In the genomic region with DNA sequence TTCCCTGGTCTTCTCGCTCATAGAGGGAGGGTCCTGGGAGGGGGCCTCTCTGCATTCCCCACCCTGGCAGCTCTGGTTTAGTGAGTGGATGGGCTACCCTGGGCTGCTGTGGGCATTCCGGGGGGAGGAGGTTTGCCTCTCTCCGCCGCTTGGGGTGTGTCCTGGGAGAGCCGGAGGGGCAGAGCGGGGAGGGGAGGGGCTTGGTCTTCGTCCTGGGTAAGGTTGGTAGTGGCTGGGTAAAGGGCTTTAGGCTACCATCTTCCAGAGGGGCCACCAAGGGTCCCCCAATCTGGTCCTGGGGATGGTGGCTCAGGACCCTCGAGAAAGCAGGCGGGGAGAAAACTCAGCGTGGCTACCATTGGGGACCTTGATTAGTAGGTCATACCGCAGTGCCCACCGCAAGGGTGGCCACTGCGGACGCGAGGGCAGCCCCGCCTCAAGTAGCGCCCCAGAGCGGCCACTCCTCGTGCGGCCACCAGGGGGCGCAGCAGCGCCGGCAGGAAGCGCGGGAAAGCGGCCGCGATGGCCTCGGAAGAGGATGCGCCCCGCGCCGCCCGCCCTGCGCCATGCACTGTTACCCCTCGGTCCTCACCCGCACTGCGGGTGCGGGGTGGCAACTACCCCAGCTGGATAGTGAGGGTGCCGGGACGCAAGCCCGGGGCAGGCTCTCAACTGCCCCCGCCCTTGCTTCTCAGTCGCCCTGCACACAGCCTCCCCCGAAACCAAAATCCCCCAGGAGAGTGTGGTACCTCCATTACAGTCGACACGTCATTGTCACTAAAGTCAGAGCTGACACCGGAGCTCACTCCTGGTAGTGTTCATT, we compare ENCODE assay signal across 8 cellular contexts. TPM values are rescaled to one million over a fixed set of nuclear protein-coding genes. Genes with fewer than 3 reads are reported as not detected.
A peak's percentile ranks its signal among the peaks of the same experiment; 100 is the strongest.
DNase-seq lines count a peak whose midpoint lies in the region; ATAC-seq, FAIRE-seq and TF ChIP-seq lines count a peak whose summit lies in the region.

No MANE protein-coding gene starts in this region.

- TF ChIP-seq CTCF in Calu3 (IDR thresholded peaks at IDR 0.05; ENCODE audit: unreplicated experiment) (peak; percentile 89), RWPE1 (conservative IDR thresholded peaks at IDR 0.05; ENCODE audit: low read depth) (peak; percentile 96), progenitor cell of endocrine pancreas (IDR thresholded peaks at IDR 0.05; ENCODE audit: unreplicated experiment) (peak; percentile 98)

- DNase-seq in Calu3: peak; percentile 58
- peak; percentile 20 for DNase-seq in HT1080 (ENCODE audit: low read depth)
- peak; percentile 51 for DNase-seq in RWPE1 (ENCODE audit: low spot score)
- peak; percentile 88 for DNase-seq in activated effector memory CD4-positive, alpha-beta T cell treated with anti-CD3 and anti-CD28 coated beads, Interleukin-2, amount 50 U/mL, for 16 hours
- peak; percentile 77 for DNase-seq in Right ventricle myocardium superior
- DNase-seq in progenitor cell of endocrine pancreas (ENCODE audit: low spot score, unreplicated experiment): peak; percentile 58
- DNase-seq in urothelium cell line (ENCODE audit: low spot score): peak; percentile 81

- BruUV-seq in Calu3 (replicated peaks; lab: Mats Ljungman, UMichigan): no TSS peak

- no peak overlapping the region for H3K27ac ChIP-seq in RWPE1

- H3K4me3 Mint-ChIP-seq in Calu3 (ENCODE audit: low read depth, unreplicated experiment) (peak overlapping the region; percentile 50), progenitor cell of endocrine pancreas (ENCODE audit: low read depth) (peak overlapping the region; percentile 38)

- H3K27me3 Mint-ChIP-seq in Calu3 (ENCODE audit: unreplicated experiment): peaks cover 23% of the 10 kb centered on the region
- H3K27me3 Mint-ChIP-seq in progenitor cell of endocrine pancreas: peaks cover 21% of the 10 kb centered on the region

- H3K4me1 Mint-ChIP-seq in Calu3 (ENCODE audit: low read depth, unreplicated experiment): no peaks in the 10 kb centered on the region
- H3K4me1 Mint-ChIP-seq in progenitor cell of endocrine pancreas (ENCODE audit: low read depth): no peaks in the 10 kb centered on the region

- no peaks in the 10 kb centered on the region for H3K36me3 Mint-ChIP-seq in Calu3 (ENCODE audit: insufficient read depth, unreplicated experiment)
- H3K36me3 Mint-ChIP-seq in progenitor cell of endocrine pancreas (ENCODE audit: insufficient read depth): no peaks in the 10 kb centered on the region

- POLR2A ChIA-PET in RWPE1 (lab: Yijun Ruan, JAX; ENCODE audit: low non-redundant PET): no interaction called here

- peak; percentile 78 for ATAC-seq in Right ventricle myocardium superior (ENCODE audit: poor library complexity)
- no peak for ATAC-seq in HG03135 (IDR thresholded peaks at IDR 0.05; ENCODE audit: unreplicated experiment)

- no peaks in the 10 kb centered on the region for H3K9me3 Mint-ChIP-seq in Calu3 (ENCODE audit: low read depth, unreplicated experiment)
- H3K9me3 Mint-ChIP-seq in progenitor cell of endocrine pancreas (ENCODE audit: low read depth): no peaks in the 10 kb centered on the region

- H3K27ac Mint-ChIP-seq in Calu3 (ENCODE audit: unreplicated experiment) (no peak overlapping the region), progenitor cell of endocrine pancreas (no peak overlapping the region)

- CTCF ChIA-PET in Calu3 (lab: Charles Lee): interaction anchor here (0.6 to 1.3 kb wide), 2 partner anchors 76 to 160 kb away, joined by 3 read pairs; no protein-coding TSS in a partner anchor
- CTCF ChIA-PET in RWPE1 (lab: Yijun Ruan, JAX): interaction anchor here (0.5 to 4.0 kb wide), 21 partner anchors 9 to 931 kb away, joined by 3 to 25 read pairs (median 3); no protein-coding TSS in a partner anchor

- intact Hi-C loops in Calu3 (cut with micrococcal nuclease; ENCODE audit: unreplicated experiment) (loop anchor here (5.0 to 10.0 kb wide), 3 partner anchors 77 to 380 kb away; no protein-coding TSS in a partner anchor), Right ventricle myocardium superior (cut with DNase I) (loop anchor here (2.0 to 5.0 kb wide), 2 partner anchors 78 to 228 kb away; no protein-coding TSS in a partner anchor)

- no peak for FAIRE-seq in urothelium cell line (lab: Jason Lieb, UNC)

RNA-seq across cellular contexts. Expression of gene SLC25A33, which starts 44.1 kb away (rescaled TPM):
- 5.2 and 5.9 TPM in 2 replicates for total RNA-seq in Calu3 (2022)
- 11.2 and 12.4 TPM in 2 replicates for total RNA-seq in HT1080 (2014; rRNA removed; shearing (Covaris generic))
- 6.2 and 7.7 TPM in 2 replicates for polyA plus RNA-seq in HT1080 (2015; cell fraction: cytosol; rRNA removed)
- polyA plus RNA-seq in HT1080 (2015; cell fraction: nucleus; rRNA removed): 2.0 and 2.4 TPM in 2 replicates
- 6.3 TPM for total RNA-seq in Right ventricle myocardium superior
- total RNA-seq in progenitor cell of endocrine pancreas: 7.6 and 7.7 TPM in 2 replicates

Comparison
In these comparisons a context has a peak if more than half of its experiments do, and no peak if none do; other contexts are left out.
1. DNase-seq: peak in every context shown above with its lines; median percentile 88 in activated effector memory CD4-positive, alpha-beta T cell treated with anti-CD3 and anti-CD28 coated beads, Interleukin-2, amount 50 U/mL, for 16 hours; 81 in urothelium cell line; 77 in Right ventricle myocardium superior; 58 in Calu3; 58 in progenitor cell of endocrine pancreas; 51 in RWPE1; 20 in HT1080.